In the genomic region with DNA sequence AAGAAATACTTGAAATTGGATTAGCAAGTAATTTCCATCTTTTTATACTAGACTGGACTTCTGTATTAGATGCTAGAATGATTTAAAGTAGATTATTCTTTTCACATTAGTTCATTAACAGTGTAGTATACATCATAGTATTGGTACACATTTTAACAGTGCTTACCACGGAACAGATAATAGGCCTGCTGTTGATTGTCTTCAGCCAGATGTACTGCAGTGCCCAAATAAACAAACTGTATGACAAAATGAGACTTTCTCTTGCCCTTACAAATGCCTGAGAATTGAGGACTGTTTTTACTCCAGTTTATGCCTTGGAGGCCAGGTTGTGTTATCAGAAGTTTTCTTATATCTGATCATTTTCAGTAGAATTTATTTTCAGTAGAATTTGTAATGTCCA, we compare ENCODE assay signal across 8 cellular contexts. TPM values are rescaled to one million over a fixed set of nuclear protein-coding genes. Genes with fewer than 3 reads are reported as not detected.
DNase-seq lines count a peak whose midpoint lies in the region; ATAC-seq and TF ChIP-seq lines count a peak whose summit lies in the region.

No MANE protein-coding gene starts in this region.

- ATAC-seq in GM19452 (IDR thresholded peaks at IDR 0.05; ENCODE audit: unreplicated experiment) (no peak), foreskin keratinocyte (no peak)

- no peak for TF ChIP-seq CTCF in GM06990 (IDR thresholded peaks at IDR 0.05; ENCODE audit: insufficient read depth, low read length, poor library complexity, severe bottlenecking)
- no peak for TF ChIP-seq CTCF in NB4 (IDR thresholded peaks at IDR 0.05; ENCODE audit: low read depth, low read length)
- TF ChIP-seq CTCF in choroid plexus epithelial cell (conservative IDR thresholded peaks at IDR 0.05; ENCODE audit: low read depth, low read length): no peak
- no peak for TF ChIP-seq CTCF in foreskin keratinocyte (conservative IDR thresholded peaks at IDR 0.05)

- DNase-seq in GM06990 (ENCODE audit: extremely low read depth, insufficient read length) (no peak), NB4 (ENCODE audit: low read depth) (peak; percentile 53), choroid plexus epithelial cell (ENCODE audit: low read depth) (peak; percentile 50), pons (ENCODE audit: low spot score) (peak; percentile 91), iPS-NIHi11 (ENCODE audit: low spot score) (no peak), HCEC 1CT (no peak), foreskin keratinocyte (no peak)

- no peaks in the 10 kb centered on the region for H3K36me3 ChIP-seq in GM06990 (ENCODE audit: control insufficient read depth, insufficient read depth, low read length)

- no peak for TF ChIP-seq POLR2A in NB4 (IDR thresholded peaks at IDR 0.05; ENCODE audit: extremely low read depth, insufficient read length)

- H3K4me3 ChIP-seq in GM06990 (replicated peaks; ENCODE audit: low read depth, low read length) (peak overlapping the region; percentile 78), NB4 (ENCODE audit: low read depth, low read length) (peak overlapping the region; percentile 79), choroid plexus epithelial cell (ENCODE audit: low read depth, low read length) (peak overlapping the region; percentile 9)

- no peak overlapping the region for H3K27ac ChIP-seq in foreskin keratinocyte

- peaks cover 18% of the 10 kb centered on the region for H3K4me1 ChIP-seq in foreskin keratinocyte

- H3K27me3 ChIP-seq in GM06990 (replicated peaks; ENCODE audit: control insufficient read depth, insufficient read depth, low read length) (no peaks in the 10 kb centered on the region), foreskin keratinocyte (no peaks in the 10 kb centered on the region)

RNA-seq across cellular contexts. Expression of a gene that starts 0.6 kb away (rescaled TPM):
- total RNA-seq in foreskin keratinocyte: 0.11 TPM in 1 of 2 replicates, not detected in the other
- 0.10 TPM in 1 of 2 replicates, not detected in the other for polyA plus RNA-seq in foreskin keratinocyte

RNA-seq across cellular contexts. Expression of a gene that starts 6.9 kb away (rescaled TPM):
- 0.14 and 0.25 TPM in 2 replicates for total RNA-seq in foreskin keratinocyte
- polyA plus RNA-seq in foreskin keratinocyte: 0.17 and 0.31 TPM in 2 replicates

RNA-seq across cellular contexts. Expression of a gene that starts 23.8 kb away (rescaled TPM):
- total RNA-seq in foreskin keratinocyte: not detected in 2 replicates
- polyA plus RNA-seq in foreskin keratinocyte: not detected in 2 replicates

Comparison
In these comparisons a context has a peak if more than half of its experiments do, and no peak if none do; other contexts are left out.
1. DNase-seq: peak in NB4 (single experiment), choroid plexus epithelial cell (single experiment) and pons (single experiment); none in GM06990 (single experiment), iPS-NIHi11 (single experiment), HCEC 1CT (single experiment) and foreskin keratinocyte (0 of 2).
2. H3K4me3 ChIP-seq: peak in every context shown above with its lines; median percentile 79 in NB4; 78 in GM06990; 9 in choroid plexus epithelial cell.